ENCODE assay signal across 22 cellular contexts in genomic region chr2:100936972-100937542, GRCh38.
DNase-seq lines count a peak whose midpoint lies in the region; ATAC-seq, FAIRE-seq and TF ChIP-seq lines count a peak whose summit lies in the region.
"Had no signal": no experiment of that assay in that cellular context is flagged by ENCODE, and none has a peak within 500 bp of the region (broad histone marks: within the 10 kb centered on the region; RNA-seq: fewer than 3 reads in every experiment).

No MANE protein-coding gene starts in this region.

- WGBS in right cardiac atrium: 70% methylated on average over 2 of the region's 2 CpGs
- WGBS in K562 (ENCODE audit: insufficient coverage, low coverage, missing lambda C conversion rate): 8% methylated on average over 2 of the region's 2 CpGs

- H3K27me3 ChIP-seq in right cardiac atrium (ENCODE audit: control insufficient read depth, insufficient read depth) (no peaks in the 10 kb centered on the region), K562 (ENCODE audit: control insufficient read depth in 2 of 2, insufficient read depth in 2 of 2, low read length in 2 of 2) (peaks cover 0 to 37% of the 10 kb centered on the region in 2 experiments; a peak in 3 of 5 replicates), left lung (no peaks in the 10 kb centered on the region)
- H3K27me3 ChIP-seq: BLaER1 treated with 17β-estradiol and CSF1 and Interleukin-3, amounts not matched to agents 10 nM and 100 nM had no signal

- H2AFZ ChIP-seq in K562 (ENCODE audit: low read depth, low read length): no peak overlapping the region

- ATAC-seq in right cardiac atrium: no peak
- ATAC-seq in left ventricle myocardium superior: no peak
- ATAC-seq in K562: no peak
- ATAC-seq in left lung: peak; percentile 45
- ATAC-seq: PC-3 had no signal

- BruUV-seq in K562 (replicated peaks; lab: Mats Ljungman, UMichigan): no TSS peak

- no peak for TF ChIP-seq CTCF in K562 (IDR thresholded peaks at IDR 0.05 in 2 of 3, conservative IDR thresholded peaks at IDR 0.05 in 1 of 3; ENCODE audit: insufficient read depth in 2 of 3, low read depth in 1 of 3, low read length in 3 of 3)
- no peak for TF ChIP-seq CTCF in left lung (IDR thresholded peaks at IDR 0.05)

- DNase-seq in right cardiac atrium: no peak
- DNase-seq in left ventricle myocardium superior: no peak
- DNase-seq in K562 (ENCODE audit: extremely low read depth in 1 of 4, low spot score in 3 of 4): no peak
- no peak for DNase-seq in left lung
- no peak for DNase-seq in inferior parietal cortex (ENCODE audit: extremely low spot score)
- DNase-seq in activated T-cell treated with anti-CD3 and anti-CD28 coated beads, Interleukin-2, amount 50 U/mL, for 1 hour: no peak
- no peak for DNase-seq in activated CD4-positive, alpha-beta T cell treated with anti-CD3 and anti-CD28 coated beads for 4 hours
- DNase-seq: CD4-positive, alpha-beta T cell; Karpas-422; NCI-H1092 treated with DMSO at 0.1 percent for 48 hours; NCI-H1436 treated with DMSO at 0.1 percent for 48 hours; NCI-H187 treated with DMSO at 0.1 percent for 48 hours; NCI-H2171 treated with DMSO at 0.1 percent for 48 hours; NCI-H345; NCI-H510A treated with DMSO at 0.1 percent for 48 hours; NCI-H774; PC-3 had no signal

- no peak for TF ChIP-seq RAD21 in K562 (CRISPR knock-in tag; conservative IDR thresholded peaks at IDR 0.05 in 1 of 2, IDR thresholded peaks at IDR 0.05 in 1 of 2)

- H3K4me2 ChIP-seq in K562 (ENCODE audit: insufficient read depth, low read length): no peak overlapping the region
- H3K4me2 ChIP-seq: BLaER1 treated with 17β-estradiol and CSF1 and Interleukin-3, amounts not matched to agents 10 nM and 100 nM had no signal

- in situ Hi-C loops in K562 (cut with MboI): no loop called here

- intact Hi-C loops in right cardiac atrium (cut with DNase I): no loop called here
- intact Hi-C loops in left ventricle myocardium superior (cut with micrococcal nuclease): no loop called here
- intact Hi-C loops in K562 (cut with micrococcal nuclease): no loop called here
- intact Hi-C loops in left lung (cut with DNase I): no loop called here

- TF ChIP-seq EP300 in K562 (IDR thresholded peaks at IDR 0.05; ENCODE audit: low read length): no peak

- no peaks in the 10 kb centered on the region for H4K20me1 ChIP-seq in K562 (replicated peaks; ENCODE audit: control insufficient read depth, insufficient read depth, low read length)
- H4K20me1 ChIP-seq: BLaER1 treated with 17β-estradiol and CSF1 and Interleukin-3, amounts not matched to agents 10 nM and 100 nM had no signal

- no peaks in the 10 kb centered on the region for H3K9me1 ChIP-seq in K562 (ENCODE audit: control insufficient read depth, insufficient read depth, low read length)

- no peaks in the 10 kb centered on the region for H3K79me2 ChIP-seq in K562 (ENCODE audit: control insufficient read depth, insufficient read depth, low read length)

- POLR2A ChIA-PET in K562 (lab: Yijun Ruan, JAX): no interaction called here

- H3K4me1 ChIP-seq in right cardiac atrium (ENCODE audit: control insufficient read depth, insufficient read depth, low read length): peaks cover 5% of the 10 kb centered on the region
- H3K4me1 ChIP-seq in K562 (replicated peaks in 1 of 2; ENCODE audit: control insufficient read depth in 2 of 2, insufficient read depth in 2 of 2, low read length in 2 of 2): no peaks in the 10 kb centered on the region; a peak in 1 of 5 replicates
- no peaks in the 10 kb centered on the region for H3K4me1 ChIP-seq in left lung

- peak overlapping the region; percentile 91 for H3K27ac ChIP-seq in right cardiac atrium (ENCODE audit: low read length)
- H3K27ac ChIP-seq in K562 (ENCODE audit: extremely low read depth, low read depth, low read length): no peak overlapping the region
- no peak overlapping the region for H3K27ac ChIP-seq in left lung
- H3K27ac ChIP-seq: BLaER1 treated with 17β-estradiol and CSF1 and Interleukin-3, amounts not matched to agents 10 nM and 100 nM had no signal

- H3K4me3 ChIP-seq in right cardiac atrium (ENCODE audit: low read length) (no peak overlapping the region), K562 (no peak overlapping the region), left lung (no peak overlapping the region)
- H3K4me3 ChIP-seq: BLaER1 treated with 17β-estradiol and CSF1 and Interleukin-3, amounts not matched to agents 10 nM and 100 nM had no signal

- no peak for TF ChIP-seq POLR2A in K562 (conservative IDR thresholded peaks at IDR 0.05)

- CTCF ChIA-PET in K562 (lab: Yijun Ruan, JAX; ENCODE audit: low intra/inter-chr PET ratio): no interaction called here

- no peak overlapping the region for H3K9ac ChIP-seq in K562 (ENCODE audit: insufficient read depth in 1 of 2, low read depth in 2 of 2, low read length in 2 of 2)
- H3K9ac ChIP-seq: BLaER1 treated with 17β-estradiol and CSF1 and Interleukin-3, amounts not matched to agents 10 nM and 100 nM had no signal

- H3K36me3 ChIP-seq in K562 (ENCODE audit: control insufficient read depth, insufficient read depth, low read length): no peaks in the 10 kb centered on the region
- peaks cover 0 to 4% of the 10 kb centered on the region in 2 donors for H3K36me3 ChIP-seq in left lung
- H3K36me3 ChIP-seq: BLaER1 treated with 17β-estradiol and CSF1 and Interleukin-3, amounts not matched to agents 10 nM and 100 nM had no signal

- FAIRE-seq in K562 (lab: Jason Lieb, UNC): no peak
- FAIRE-seq: A204.1, D721Med, GM19239, H54 had no signal

- H3K9me3 ChIP-seq in right cardiac atrium (ENCODE audit: control insufficient read depth, low read length) (no peaks in the 10 kb centered on the region), K562 (replicated peaks; ENCODE audit: control insufficient read depth, insufficient read depth, low read depth, low read length) (no peaks in the 10 kb centered on the region), left lung (no peaks in the 10 kb centered on the region)
- H3K9me3 ChIP-seq: BLaER1 treated with 17β-estradiol and CSF1 and Interleukin-3, amounts not matched to agents 10 nM and 100 nM had no signal

TF ChIP-seq in K562, 482 proteins besides CTCF, POLR2A, EP300 and RAD21:
- TF ChIP-seq FUS (optimal IDR thresholded peaks at IDR 0.05; ENCODE audit: low read depth, low read length) (no peak), CEBPB (tag; IDR thresholded peaks at IDR 0.05) (peak; percentile 44; the same call in 1 of the 2 replicates)
